In the genomic region with DNA sequence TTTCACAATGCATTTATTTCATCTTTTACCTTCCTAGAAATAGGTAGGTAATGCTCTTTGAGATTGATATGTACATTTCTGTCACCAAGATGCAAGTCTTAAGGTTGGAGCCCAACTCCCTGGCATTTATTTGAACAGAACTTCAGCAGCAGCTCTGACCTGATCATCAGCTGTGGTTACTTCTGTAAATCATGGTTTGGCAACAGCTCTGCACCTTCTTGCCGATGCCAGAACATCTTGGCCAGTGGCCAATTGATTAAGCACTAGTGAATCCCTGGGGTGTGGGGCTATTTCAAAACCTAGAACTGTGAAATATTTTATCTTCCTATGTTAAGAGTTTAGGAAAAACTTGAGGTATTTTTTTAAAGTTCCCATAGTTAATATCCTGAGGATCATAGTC, we compare ENCODE assay signal across 9 cellular contexts.
A peak's percentile ranks its signal among the peaks of the same experiment; 100 is the strongest.
DNase-seq lines count a peak whose midpoint lies in the region; ATAC-seq and TF ChIP-seq lines count a peak whose summit lies in the region.
"Had no signal": no experiment of that assay in that cellular context is flagged by ENCODE, and none has a peak within 500 bp of the region (broad histone marks: within the 10 kb centered on the region; RNA-seq: fewer than 3 reads in every experiment).

No MANE protein-coding gene starts in this region.

- H2AFZ ChIP-seq in OCI-LY7 (ENCODE audit: low read length) = peak overlapping the region; percentile 77; the same call in 1 of the 2 replicates

- CTCF ChIA-PET in OCI-LY7 (lab: Charles Lee; ENCODE audit: unreplicated experiment) = no interaction called here

- peaks cover 76% of the 10 kb centered on the region for H3K4me1 ChIP-seq in OCI-LY7 (ENCODE audit: insufficient read depth, low read length, poor library complexity, severe bottlenecking)

- H3K4me2 ChIP-seq in OCI-LY7 (ENCODE audit: low read length) = peak overlapping the region; percentile 64

- H3K4me3 ChIP-seq in OCI-LY7 (ENCODE audit: low read depth, low read length, poor library complexity, severe bottlenecking) = peak overlapping the region; percentile 56

- H3K27ac ChIP-seq in OCI-LY7 (ENCODE audit: low read depth, low read length, poor library complexity, severe bottlenecking) = peak overlapping the region; percentile 94

- H4K20me1 ChIP-seq in OCI-LY7 (ENCODE audit: insufficient read depth, low read length) = no peaks in the 10 kb centered on the region

- peaks cover 25% of the 10 kb centered on the region for H3K9me3 ChIP-seq in OCI-LY7 (ENCODE audit: low read length)

- no peaks in the 10 kb centered on the region for H3K36me3 Mint-ChIP-seq in nephron progenitor cell (ENCODE audit: low read depth)
- H3K36me3 Mint-ChIP-seq: memory B cell had no signal

- H3K9me3 Mint-ChIP-seq in nephron progenitor cell = no peaks in the 10 kb centered on the region

- H3K9me2 ChIP-seq in OCI-LY7 (ENCODE audit: insufficient read depth, low read length) = no peaks in the 10 kb centered on the region

- no peak overlapping the region for H3K27ac Mint-ChIP-seq in nephron progenitor cell

- intact Hi-C loops in OCI-LY7 (cut with micrococcal nuclease; ENCODE audit: unreplicated experiment) = loop anchor here (1.0 to 10.0 kb wide), 8 partner anchors 163 to 1700 kb away; a partner anchor contains a TSS

- ATAC-seq in GM18868 (IDR thresholded peaks at IDR 0.05; ENCODE audit: unreplicated experiment) = peak; percentile 34
- peak; percentile 20 for ATAC-seq in HG03565 (IDR thresholded peaks at IDR 0.05; ENCODE audit: unreplicated experiment)
- ATAC-seq in left lobe of liver = peak; percentile 37
- no peak for ATAC-seq in GM21515 (IDR thresholded peaks at IDR 0.05; ENCODE audit: unreplicated experiment)
- ATAC-seq in HG03135 (IDR thresholded peaks at IDR 0.05; ENCODE audit: unreplicated experiment) = no peak

- no peaks in the 10 kb centered on the region for H3K4me1 Mint-ChIP-seq in nephron progenitor cell

- DNase-seq in OCI-LY7 (ENCODE audit: low spot score) = peak; percentile 46
- no peak for DNase-seq in left lobe of liver (ENCODE audit: low spot score)
- DNase-seq in stimulated activated naive CD4-positive, alpha-beta T cell (lab: John Stamatoyannopoulos, UW) = no peak
- no peak for DNase-seq in nephron progenitor cell

- POLR2A ChIA-PET in OCI-LY7 (lab: Charles Lee) = interaction anchor here (1.1 kb wide), 1 partner anchor 11 kb away, joined by 5 read pairs; no protein-coding TSS in a partner anchor

- no peaks in the 10 kb centered on the region for H3K79me2 ChIP-seq in OCI-LY7 (ENCODE audit: insufficient read depth, low read depth, low read length)

- TF ChIP-seq CTCF in OCI-LY7 (conservative IDR thresholded peaks at IDR 0.05; ENCODE audit: low read length) (no peak), nephron progenitor cell (IDR thresholded peaks at IDR 0.05) (no peak)

- no peaks in the 10 kb centered on the region for H3K27me3 Mint-ChIP-seq in nephron progenitor cell (ENCODE audit: low read depth, poor library complexity)
- H3K27me3 Mint-ChIP-seq: memory B cell had no signal

- no TSS peak for BruUV-seq in OCI-LY7 (replicated peaks; lab: Mats Ljungman, UMichigan)

- no peak overlapping the region for H3K4me3 Mint-ChIP-seq in nephron progenitor cell
- H3K4me3 Mint-ChIP-seq: memory B cell had no signal

- peaks cover 42% of the 10 kb centered on the region for H3K36me3 ChIP-seq in OCI-LY7 (ENCODE audit: insufficient read depth, low read length)

Comparison
In these comparisons a context has a peak if more than half of its experiments do, and no peak if none do; other contexts are left out.
1. ATAC-seq: peak in GM18868 (single experiment), HG03565 (single experiment) and left lobe of liver (single experiment); none in GM21515 (single experiment) and HG03135 (single experiment).